In the genomic region with DNA sequence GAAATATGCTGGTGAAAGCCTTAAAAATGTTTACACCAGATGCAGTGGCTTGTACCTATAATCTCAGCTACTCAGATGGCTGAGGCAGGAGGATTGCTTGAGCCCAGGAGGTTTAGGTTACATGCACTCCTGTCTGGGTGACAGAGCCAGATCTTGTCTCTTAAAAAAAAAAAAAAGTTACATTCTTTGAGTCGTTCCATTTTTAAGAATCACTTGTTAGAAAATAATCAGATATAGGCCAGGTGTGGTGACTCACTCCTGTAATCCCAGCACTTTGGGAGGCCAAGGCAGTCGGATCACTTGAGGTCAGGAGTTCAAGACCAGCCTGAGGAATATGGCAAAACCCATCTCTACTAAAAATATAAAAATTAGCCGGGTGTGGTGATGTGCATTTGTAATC, we compare ENCODE assay signal across 24 cellular contexts. TPM values are rescaled to one million over a fixed set of nuclear protein-coding genes. Genes with fewer than 3 reads are reported as not detected.
"Had no signal": no experiment of that assay in that cellular context is flagged by ENCODE, and none has a peak within 500 bp of the region (broad histone marks: within the 10 kb centered on the region; RNA-seq: fewer than 3 reads in every experiment).

No MANE protein-coding gene starts in this region.

- H3K9ac ChIP-seq: neural progenitor cell had no signal

- H3K9me3 ChIP-seq: gastrocnemius medialis, pancreas, suprapubic skin, thyroid gland, upper lobe of left lung, vagina had no signal

- H3K4me3 ChIP-seq: dorsolateral prefrontal cortex, gastrocnemius medialis, lung, neural progenitor cell, pancreas, smooth muscle cell, suprapubic skin, thyroid gland, upper lobe of left lung, vagina had no signal

- H2AFZ ChIP-seq: neural progenitor cell had no signal

- H3K27me3 ChIP-seq: dorsolateral prefrontal cortex, gastrocnemius medialis, neural progenitor cell, pancreas, suprapubic skin, thyroid gland, upper lobe of left lung, vagina had no signal

- H3K27ac ChIP-seq: dorsolateral prefrontal cortex, gastrocnemius medialis, neural progenitor cell, pancreas, suprapubic skin, thyroid gland, upper lobe of left lung, vagina had no signal

- H3K36me3 ChIP-seq: gastrocnemius medialis, neural progenitor cell, pancreas, suprapubic skin, thyroid gland, upper lobe of left lung, vagina had no signal

- H3K4me2 ChIP-seq: neural progenitor cell, smooth muscle cell had no signal

- DNase-seq: cortex of kidney; dorsolateral prefrontal cortex; effector CD8-positive, alpha-beta T cell; gastrocnemius medialis; glutamatergic neuron; left cardiac atrium; left ventricle myocardium superior; mesenchymal stem cell; midbrain; nucleus accumbens; pancreas; right cardiac atrium; stimulated activated CD4-positive, alpha-beta T cell treated with anti-CD3 and anti-CD28 coated beads, Interleukin-2, amount 100 ng/mL, for 48 hours; stimulated activated CD8-positive, alpha-beta memory T cell treated with anti-CD3 and anti-CD28 coated beads, Interleukin-4, amount 100 ng/mL, for 48 hours; stimulated activated naive CD8-positive, alpha-beta T cell treated with anti-CD3 and anti-CD28 coated beads, Interleukin-15, Interleukin-2, amounts not matched to agents 100 U/mL and 50 U/mL, for 24 hours; thyroid gland; upper lobe of left lung had no signal

- H3K4me1 ChIP-seq: neural progenitor cell, pancreas, thyroid gland, upper lobe of left lung, vagina had no signal

RNA-seq across cellular contexts. Expression of a gene that starts 52.7 kb away (rescaled TPM):
- total RNA-seq: esophagus mucosa, progenitor cell of endocrine pancreas had no signal
